ENCODE assay signal across 8 cellular contexts in the genomic region with DNA sequence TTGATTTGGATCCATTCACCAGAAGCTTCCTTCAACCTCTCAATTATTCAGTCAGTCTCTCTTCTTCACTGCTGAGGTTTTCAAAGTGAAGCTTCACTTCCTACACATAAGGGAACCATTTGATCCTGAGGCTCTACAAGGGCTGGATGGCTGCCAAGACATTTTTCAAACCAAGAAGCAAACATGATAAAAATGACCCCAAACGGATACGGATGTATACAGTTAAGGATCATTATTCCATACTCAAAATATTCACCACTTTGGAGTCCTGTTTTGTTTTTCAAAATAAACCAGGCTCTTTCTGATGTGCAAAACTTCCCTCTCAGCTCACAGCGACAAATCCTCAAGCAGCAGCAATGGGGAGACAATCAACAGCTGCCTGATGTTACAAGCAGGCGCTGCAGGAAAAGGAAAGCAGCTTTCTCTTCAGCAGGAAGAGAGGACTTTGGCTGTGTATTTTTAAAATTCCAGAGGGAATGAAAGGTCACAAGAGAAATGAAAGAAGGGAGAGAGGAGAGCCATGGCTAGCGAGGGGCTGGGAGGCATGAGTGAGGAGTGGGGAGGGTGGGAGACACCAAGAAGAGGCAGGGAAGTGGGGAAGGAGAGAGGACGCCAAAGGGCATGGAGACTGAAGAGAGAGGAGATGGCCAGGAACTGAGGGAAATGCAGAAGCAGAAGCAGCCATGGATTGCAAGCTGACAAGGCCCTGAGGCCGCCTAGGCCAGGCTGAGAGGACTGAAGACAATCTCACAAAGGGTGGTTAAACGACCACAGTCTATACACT.
DNase-seq lines count a peak whose midpoint lies in the region; ATAC-seq, FAIRE-seq and TF ChIP-seq lines count a peak whose summit lies in the region.

No MANE protein-coding gene starts in this region.

- no peak for ATAC-seq in activated naive CD8-positive, alpha-beta T cell treated with anti-CD3 and anti-CD28 coated beads, Interleukin-2, amount 10 ng/mL, durations not matched to agents 7 days and 5 days (ENCODE audit: low read depth)
- ATAC-seq in right cardiac atrium (peak; percentile 54 to 68), HG03432 (IDR thresholded peaks at IDR 0.05; ENCODE audit: unreplicated experiment) (no peak), GM18505 (IDR thresholded peaks at IDR 0.05; ENCODE audit: unreplicated experiment) (no peak)

- H3K27me3 Mint-ChIP-seq in activated naive CD8-positive, alpha-beta T cell treated with anti-CD3 and anti-CD28 coated beads, Interleukin-2, amount 10 ng/mL, durations not matched to agents 7 days and 5 days, result no peaks in the 10 kb centered on the region

- H3K36me3 Mint-ChIP-seq in activated naive CD8-positive, alpha-beta T cell treated with anti-CD3 and anti-CD28 coated beads, Interleukin-2, amount 10 ng/mL, durations not matched to agents 7 days and 5 days, result peaks cover 13% of the 10 kb centered on the region

- no peak overlapping the region for H3K4me3 Mint-ChIP-seq in activated naive CD8-positive, alpha-beta T cell treated with anti-CD3 and anti-CD28 coated beads, Interleukin-2, amount 10 ng/mL, durations not matched to agents 7 days and 5 days

- H3K27ac ChIP-seq in right cardiac atrium (ENCODE audit: low read length), result peak overlapping the region; percentile 99

- peaks cover 17% of the 10 kb centered on the region for H3K4me1 ChIP-seq in right cardiac atrium (ENCODE audit: control insufficient read depth, insufficient read depth, low read length)

- H3K4me3 ChIP-seq in HFF-Myc (replicated peaks; ENCODE audit: low read depth, low read length) (no peak overlapping the region), right cardiac atrium (ENCODE audit: low read length) (no peak overlapping the region), skeletal muscle cell (ENCODE audit: low read depth, low read length) (no peak overlapping the region)

- H3K27ac Mint-ChIP-seq in activated naive CD8-positive, alpha-beta T cell treated with anti-CD3 and anti-CD28 coated beads, Interleukin-2, amount 10 ng/mL, durations not matched to agents 7 days and 5 days, result peak overlapping the region; percentile 46

- peaks cover 22% of the 10 kb centered on the region for H3K4me1 Mint-ChIP-seq in activated naive CD8-positive, alpha-beta T cell treated with anti-CD3 and anti-CD28 coated beads, Interleukin-2, amount 10 ng/mL, durations not matched to agents 7 days and 5 days

- POLR2A ChIA-PET in activated naive CD8-positive, alpha-beta T cell treated with anti-CD3 and anti-CD28 coated beads, Interleukin-2, amount 10 ng/mL, durations not matched to agents 7 days and 5 days (lab: Charles Lee), result interaction anchor here (0.5 kb wide), 1 partner anchor 1297 kb away, joined by 4 read pairs; no protein-coding TSS in a partner anchor

- intact Hi-C loops in right cardiac atrium (cut with DNase I), result no loop called here

- H3K9me3 ChIP-seq in right cardiac atrium (ENCODE audit: control insufficient read depth, low read length), result no peaks in the 10 kb centered on the region

- 16% methylated on average over 8 of the region's 8 CpGs for WGBS in right cardiac atrium

- no peak for TF ChIP-seq CTCF in HFF-Myc (IDR thresholded peaks at IDR 0.05; ENCODE audit: low read depth, low read length, missing control alignments)

- FAIRE-seq in frontal cortex (lab: Jason Lieb, UNC), result no peak

- H3K9me3 Mint-ChIP-seq in activated naive CD8-positive, alpha-beta T cell treated with anti-CD3 and anti-CD28 coated beads, Interleukin-2, amount 10 ng/mL, durations not matched to agents 7 days and 5 days, result no peaks in the 10 kb centered on the region

- DNase-seq in AG08395 (ENCODE audit: low spot score), result peak; percentile 48
- DNase-seq in HFF-Myc (ENCODE audit: extremely low read depth, low read depth), result peak; percentile 83
- no peak for DNase-seq in activated naive CD8-positive, alpha-beta T cell treated with anti-CD3 and anti-CD28 coated beads, Interleukin-2, amount 10 ng/mL, durations not matched to agents 7 days and 5 days
- DNase-seq in right cardiac atrium, result peak in 1 of 3 donors; percentile 60
- peak; percentile 54 for DNase-seq in skeletal muscle cell (ENCODE audit: low read depth)
- no peak for DNase-seq in frontal cortex (ENCODE audit: low spot score in 2 of 2)

- no peak for TF ChIP-seq POLR2A in GM18505 (IDR thresholded peaks at IDR 0.05; ENCODE audit: borderline replicate concordance, extremely low read depth, insufficient read depth, insufficient read length)

- no peaks in the 10 kb centered on the region for H3K27me3 ChIP-seq in right cardiac atrium (ENCODE audit: control insufficient read depth, insufficient read depth)

Comparison
In these comparisons a context has a peak if more than half of its experiments do, and no peak if none do; other contexts are left out.
1. DNase-seq: peak in AG08395 (single experiment), HFF-Myc (single experiment) and skeletal muscle cell (single experiment); none in activated naive CD8-positive, alpha-beta T cell treated with anti-CD3 and anti-CD28 coated beads, Interleukin-2, amount 10 ng/mL, durations not matched to agents 7 days and 5 days (single experiment) and frontal cortex (0 of 2).
2. ATAC-seq: peak in right cardiac atrium (2 of 2); none in activated naive CD8-positive, alpha-beta T cell treated with anti-CD3 and anti-CD28 coated beads, Interleukin-2, amount 10 ng/mL, durations not matched to agents 7 days and 5 days (single experiment), HG03432 (single experiment) and GM18505 (single experiment).